13 cellular contexts compared by ENCODE assay signal in genomic region chr6:162706236-162706635, GRCh38. TPM values are rescaled to one million over a fixed set of nuclear protein-coding genes. Genes with fewer than 3 reads are reported as not detected.
DNase-seq lines count a peak whose midpoint lies in the region; ATAC-seq lines count a peak whose summit lies in the region.
"Had no signal": no experiment of that assay in that cellular context is flagged by ENCODE, and none has a peak within 500 bp of the region (broad histone marks: within the 10 kb centered on the region; RNA-seq: fewer than 3 reads in every experiment).

No MANE protein-coding gene starts in this region.

- H3K36me3 ChIP-seq in stomach smooth muscle (ENCODE audit: control insufficient read depth in 2 of 2, insufficient read depth in 2 of 2, low read length in 2 of 2), result no peaks in the 10 kb centered on the region

- DNase-seq in NCI-H146 treated with DMSO at 0.1 percent for 48 hours (lab: John Stamatoyannopoulos, UW; ENCODE audit: unreplicated experiment) (peak; percentile 72), cerebellum (ENCODE audit: low spot score) (peak; percentile 60), left lobe of liver (ENCODE audit: low spot score) (peak; percentile 51)
- DNase-seq in activated CD8-positive, alpha-beta memory T cell treated with anti-CD3 and anti-CD28 coated beads for 24 hours, result no peak
- no peak for DNase-seq in activated T-cell treated with anti-CD3 and anti-CD28 coated beads, Interleukin-2, amount 50 U/mL, for 72 hours
- DNase-seq: activated CD8-positive, alpha-beta T cell treated with anti-CD3 and anti-CD28 coated beads for 36 hours; DND-41; HCEC 1CT; NCI-H1105 had no signal

- H3K4me1 ChIP-seq in stomach smooth muscle (ENCODE audit: control insufficient read depth, insufficient read depth, low read length), result peaks cover 4% of the 10 kb centered on the region

- no peaks in the 10 kb centered on the region for H3K9me3 ChIP-seq in stomach smooth muscle (ENCODE audit: control insufficient read depth in 2 of 2, low read length in 2 of 2)

- H3K9me3 Mint-ChIP-seq in activated T-cell treated with anti-CD3 and anti-CD28 coated beads, Interleukin-2, amount 50 U/mL, for 72 hours, result peaks cover 0 to 2% of the 10 kb centered on the region in 2 donors
- H3K9me3 Mint-ChIP-seq: activated CD8-positive, alpha-beta T cell treated with anti-CD3 and anti-CD28 coated beads for 36 hours had no signal

- no peak overlapping the region for H3K4me3 Mint-ChIP-seq in activated T-cell treated with anti-CD3 and anti-CD28 coated beads, Interleukin-2, amount 50 U/mL, for 72 hours
- H3K4me3 Mint-ChIP-seq: activated CD8-positive, alpha-beta T cell treated with anti-CD3 and anti-CD28 coated beads for 36 hours had no signal

- H3K27me3 ChIP-seq in stomach smooth muscle (ENCODE audit: control insufficient read depth in 1 of 2, insufficient read depth in 2 of 2, low read length in 2 of 2), result no peaks in the 10 kb centered on the region

- H3K27ac Mint-ChIP-seq in activated T-cell treated with anti-CD3 and anti-CD28 coated beads, Interleukin-2, amount 50 U/mL, for 72 hours, result no peak overlapping the region
- H3K27ac Mint-ChIP-seq: activated CD8-positive, alpha-beta T cell treated with anti-CD3 and anti-CD28 coated beads for 36 hours had no signal

- peak overlapping the region in 1 of 2 donors; percentile 24 for H3K4me3 ChIP-seq in stomach smooth muscle (ENCODE audit: low read length in 2 of 2)

- H3K27ac ChIP-seq in stomach smooth muscle (ENCODE audit: low read length), result peak overlapping the region; percentile 37

- H3K27me3 Mint-ChIP-seq in activated T-cell treated with anti-CD3 and anti-CD28 coated beads, Interleukin-2, amount 50 U/mL, for 72 hours (ENCODE audit: low read depth), result no peaks in the 10 kb centered on the region
- H3K27me3 Mint-ChIP-seq: activated CD8-positive, alpha-beta T cell treated with anti-CD3 and anti-CD28 coated beads for 36 hours had no signal

- ATAC-seq in left lobe of liver (peak; percentile 83), GM18498 (IDR thresholded peaks at IDR 0.05; ENCODE audit: unreplicated experiment) (no peak), GM18907 (IDR thresholded peaks at IDR 0.05; ENCODE audit: unreplicated experiment) (no peak)
- ATAC-seq in activated T-cell treated with anti-CD3 and anti-CD28 coated beads, Interleukin-2, amount 50 U/mL, for 72 hours (replicated peaks in 1 of 2), result no peak
- ATAC-seq: activated CD8-positive, alpha-beta T cell treated with anti-CD3 and anti-CD28 coated beads for 36 hours had no signal

- no peak overlapping the region for H3K9ac ChIP-seq in stomach smooth muscle (ENCODE audit: low read length in 2 of 2)

- no peaks in the 10 kb centered on the region for H3K4me1 Mint-ChIP-seq in activated T-cell treated with anti-CD3 and anti-CD28 coated beads, Interleukin-2, amount 50 U/mL, for 72 hours (ENCODE audit: low read depth)

- H3K36me3 Mint-ChIP-seq in activated T-cell treated with anti-CD3 and anti-CD28 coated beads, Interleukin-2, amount 50 U/mL, for 72 hours (ENCODE audit: insufficient read depth in 2 of 2), result no peaks in the 10 kb centered on the region

RNA-seq across cellular contexts. Expression of gene PRKN, which starts 21.3 kb away (rescaled TPM):
- total RNA-seq in cerebellum, result 11.5 TPM
- total RNA-seq in left lobe of liver, result 1.2 TPM
- total RNA-seq in activated T-cell treated with anti-CD3 and anti-CD28 coated beads, Interleukin-2, amount 50 U/mL, for 72 hours, result 1 to 10 TPM; 2.5 to 2.8 TPM

RNA-seq across cellular contexts. Expression of gene PACRG, which starts 21.5 kb away (rescaled TPM):
- total RNA-seq in cerebellum (7.2 TPM), left lobe of liver (1.8 TPM)
- not detected for total RNA-seq in activated T-cell treated with anti-CD3 and anti-CD28 coated beads, Interleukin-2, amount 50 U/mL, for 72 hours
- total RNA-seq: activated CD8-positive, alpha-beta T cell treated with anti-CD3 and anti-CD28 coated beads for 36 hours; astrocyte had no signal

Comparison
In these comparisons a context has a peak if more than half of its experiments do, and no peak if none do; other contexts are left out.
1. DNase-seq: peak in NCI-H146 treated with DMSO at 0.1 percent for 48 hours (single experiment), cerebellum (single experiment) and left lobe of liver (single experiment); none in activated CD8-positive, alpha-beta memory T cell treated with anti-CD3 and anti-CD28 coated beads for 24 hours (single experiment) and activated T-cell treated with anti-CD3 and anti-CD28 coated beads, Interleukin-2, amount 50 U/mL, for 72 hours (0 of 2).